10 cellular contexts compared by ENCODE assay signal in genomic region chr2:101741775-101742520, GRCh38. TPM values are rescaled to one million over a fixed set of nuclear protein-coding genes. Genes with fewer than 3 reads are reported as not detected.
DNase-seq lines count a peak whose midpoint lies in the region; ATAC-seq and FAIRE-seq lines count a peak whose summit lies in the region.
"Had no signal": no experiment of that assay in that cellular context is flagged by ENCODE, and none has a peak within 500 bp of the region (broad histone marks: within the 10 kb centered on the region; RNA-seq: fewer than 3 reads in every experiment).

No MANE protein-coding gene starts in this region.

- no peak for ATAC-seq in HG03095 (IDR thresholded peaks at IDR 0.05; ENCODE audit: unreplicated experiment)

- FAIRE-seq in urothelium cell line (lab: Jason Lieb, UNC): no peak
- FAIRE-seq: TTC549 had no signal

- peaks cover 0 to 2% (median 0%) of the 10 kb centered on the region in 5 donors for H3K36me3 ChIP-seq in subcutaneous abdominal adipose tissue (ENCODE audit: control insufficient read depth in 5 of 5, insufficient read depth in 5 of 5, low read length in 5 of 5)

- H3K9ac ChIP-seq in subcutaneous abdominal adipose tissue (ENCODE audit: low read length in 5 of 5): peak overlapping the region in 3 of 5 donors; percentile 40 to 62 (median 45)

- H3K9me3 Mint-ChIP-seq in activated CD4-positive, alpha-beta memory T cell treated with anti-CD3 and anti-CD28 coated beads, Interleukin-2, amount 10 ng/mL, durations not matched to agents 7 days and 5 days: no peaks in the 10 kb centered on the region

- DNase-seq in Kasumi-1 (lab: John Stamatoyannopoulos, UW): peak; percentile 16 to 25
- DNase-seq in astrocyte of the hippocampus (ENCODE audit: low read depth, low spot score): peak; percentile 40
- DNase-seq in islet precursor cell: peak; percentile 81
- no peak for DNase-seq in urothelium cell line (ENCODE audit: low spot score)
- DNase-seq in activated CD4-positive, alpha-beta memory T cell treated with anti-CD3 and anti-CD28 coated beads, Interleukin-2, amount 10 ng/mL, durations not matched to agents 7 days and 5 days: no peak
- DNase-seq: stimulated activated CD4-positive, alpha-beta T cell treated with anti-CD3 and anti-CD28 coated beads, Interleukin-2, amount 100 ng/mL, for 24 hours had no signal

- CTCF ChIA-PET in activated CD4-positive, alpha-beta memory T cell treated with anti-CD3 and anti-CD28 coated beads, Interleukin-2, amount 10 ng/mL, durations not matched to agents 7 days and 5 days (lab: Charles Lee): no interaction called here

- H3K4me3 Mint-ChIP-seq in activated CD4-positive, alpha-beta memory T cell treated with anti-CD3 and anti-CD28 coated beads, Interleukin-2, amount 10 ng/mL, durations not matched to agents 7 days and 5 days: no peak overlapping the region

- H3K4me3 ChIP-seq in subcutaneous abdominal adipose tissue (ENCODE audit: low read depth in 1 of 5, low read length in 5 of 5): peak overlapping the region in 2 of 5 donors; percentile 9 to 16

- peaks cover 3 to 40% (median 28%) of the 10 kb centered on the region in 5 donors for H3K4me1 ChIP-seq in subcutaneous abdominal adipose tissue (ENCODE audit: control insufficient read depth in 5 of 5, insufficient read depth in 5 of 5, low read length in 5 of 5)

- H3K27me3 ChIP-seq in subcutaneous abdominal adipose tissue (ENCODE audit: control insufficient read depth in 5 of 5, insufficient read depth in 4 of 5, low read length in 5 of 5): no peaks in the 10 kb centered on the region

- POLR2A ChIA-PET in activated CD4-positive, alpha-beta memory T cell treated with anti-CD3 and anti-CD28 coated beads, Interleukin-2, amount 10 ng/mL, durations not matched to agents 7 days and 5 days (lab: Charles Lee): no interaction called here

- H3K27me3 Mint-ChIP-seq in activated CD4-positive, alpha-beta memory T cell treated with anti-CD3 and anti-CD28 coated beads, Interleukin-2, amount 10 ng/mL, durations not matched to agents 7 days and 5 days: no peaks in the 10 kb centered on the region

- peak overlapping the region; percentile 34 for H3K27ac ChIP-seq in subcutaneous abdominal adipose tissue (ENCODE audit: low read depth, low read length)
- H3K27ac ChIP-seq: HL-60 had no signal

- no peak overlapping the region for H3K27ac Mint-ChIP-seq in activated CD4-positive, alpha-beta memory T cell treated with anti-CD3 and anti-CD28 coated beads, Interleukin-2, amount 10 ng/mL, durations not matched to agents 7 days and 5 days

- peaks cover 51% of the 10 kb centered on the region for H3K4me1 Mint-ChIP-seq in activated CD4-positive, alpha-beta memory T cell treated with anti-CD3 and anti-CD28 coated beads, Interleukin-2, amount 10 ng/mL, durations not matched to agents 7 days and 5 days

- peaks cover 4% of the 10 kb centered on the region for H3K36me3 Mint-ChIP-seq in activated CD4-positive, alpha-beta memory T cell treated with anti-CD3 and anti-CD28 coated beads, Interleukin-2, amount 10 ng/mL, durations not matched to agents 7 days and 5 days (ENCODE audit: low read depth)

- no peaks in the 10 kb centered on the region for H3K9me3 ChIP-seq in subcutaneous abdominal adipose tissue (ENCODE audit: control insufficient read depth in 5 of 5, low read length in 5 of 5)

RNA-seq across cellular contexts. Expression of gene MAP4K4, which starts 44.4 kb away (rescaled TPM):
- total RNA-seq in activated CD4-positive, alpha-beta memory T cell treated with anti-CD3 and anti-CD28 coated beads, Interleukin-2, amount 10 ng/mL, durations not matched to agents 7 days and 5 days: 10 to 100 TPM; 71.6 to 77.5 TPM

Comparison
In these comparisons a context has a peak if more than half of its experiments do, and no peak if none do; other contexts are left out.
1. DNase-seq: peak in Kasumi-1 (2 of 2), astrocyte of the hippocampus (single experiment) and islet precursor cell (single experiment); none in urothelium cell line (single experiment) and activated CD4-positive, alpha-beta memory T cell treated with anti-CD3 and anti-CD28 coated beads, Interleukin-2, amount 10 ng/mL, durations not matched to agents 7 days and 5 days (single experiment).